8 cellular contexts compared by ENCODE assay signal in genomic region chr14:49867831-49868719, GRCh38. TPM values are rescaled to one million over a fixed set of nuclear protein-coding genes. Genes with fewer than 3 reads are reported as not detected.
DNase-seq lines count a peak whose midpoint lies in the region; ATAC-seq, FAIRE-seq and TF ChIP-seq lines count a peak whose summit lies in the region.

No MANE protein-coding gene starts in this region.

- TF ChIP-seq POLR2A in HepG2 (IDR thresholded peaks at IDR 0.05; ENCODE audit: insufficient read depth in 1 of 2, low read depth in 2 of 2, low read length in 2 of 2): peak; percentile 55 to 66

- no peaks in the 10 kb centered on the region; a peak in 1 of 5 replicates for H3K27me3 ChIP-seq in HepG2 (ENCODE audit: control insufficient read depth in 1 of 2, insufficient read depth in 2 of 2, low read length in 2 of 2)

- no peaks in the 10 kb centered on the region for H3K36me3 ChIP-seq in HepG2 (replicated peaks in 1 of 2; ENCODE audit: control insufficient read depth in 1 of 2, insufficient read depth in 2 of 2, low read length in 2 of 2)

- no peaks in the 10 kb centered on the region for H3K27me3 Mint-ChIP-seq in CD14-positive monocyte (ENCODE audit: low read depth in 3 of 3)
- H3K27me3 Mint-ChIP-seq in activated CD4-positive, alpha-beta T cell treated with anti-CD3 and anti-CD28 coated beads, Interleukin-2, amount 10 ng/mL, durations not matched to agents 7 days and 5 days: no peaks in the 10 kb centered on the region

- BruUV-seq in HepG2 (replicated peaks; lab: Mats Ljungman, UMichigan): no TSS peak

- peak overlapping the region; percentile 84 for H3K9ac ChIP-seq in HepG2 (ENCODE audit: insufficient read depth, low read depth, low read length)

- intact Hi-C loops in CD14-positive monocyte (cut with micrococcal nuclease) (loop anchor here in 1 of 2 donors (5.0 kb wide), 1 partner anchor 169 kb away; no protein-coding TSS in a partner anchor), HepG2 (cut with micrococcal nuclease; ENCODE audit: unreplicated experiment) (loop anchor here (10.0 kb wide), 1 partner anchor 357 kb away; no protein-coding TSS in a partner anchor)

- no peaks in the 10 kb centered on the region for H3K79me2 ChIP-seq in HepG2 (ENCODE audit: insufficient read depth, low read length)

- H3K4me3 ChIP-seq in HepG2 (replicated peaks in 1 of 3; ENCODE audit: insufficient read depth in 1 of 3, low read depth in 2 of 3, low read length in 3 of 3): peak overlapping the region; percentile 79 to 89 (median 84)

- peak overlapping the region; percentile 61 for H3K27ac ChIP-seq in HepG2 (ENCODE audit: extremely low read length, insufficient read depth, low read length)

- in situ Hi-C loops in HepG2 (cut with HindIII; ENCODE audit: extremely low pct_ligation_motif_present, low pct_unique_long_range_greater_than_20kb): loop anchor here (25.0 kb wide), 2 partner anchors 369 to 669 kb away; partner anchors contain the start of genes MAP4K5 and SOS2

- H4K20me1 ChIP-seq in HepG2 (ENCODE audit: insufficient read depth, low read length): no peaks in the 10 kb centered on the region

- H3K4me1 Mint-ChIP-seq in CD14-positive monocyte: peaks cover 32% of the 10 kb centered on the region
- peaks cover 19% of the 10 kb centered on the region for H3K4me1 Mint-ChIP-seq in activated CD4-positive, alpha-beta T cell treated with anti-CD3 and anti-CD28 coated beads, Interleukin-2, amount 10 ng/mL, durations not matched to agents 7 days and 5 days

- CTCF ChIA-PET in activated CD4-positive, alpha-beta T cell treated with anti-CD3 and anti-CD28 coated beads, Interleukin-2, amount 10 ng/mL, durations not matched to agents 7 days and 5 days (lab: Charles Lee): interaction anchor here (0.6 to 10.6 kb wide), 13 partner anchors 9 to 254 kb away, joined by 3 to 130 read pairs (median 4); no protein-coding TSS in a partner anchor
- CTCF ChIA-PET in HepG2 (lab: Yijun Ruan, JAX; ENCODE audit: low intra/inter-chr PET ratio, low total read pairs): interaction anchor here (1.0 kb wide), 1 partner anchor 237 kb away, joined by 3 read pairs; no protein-coding TSS in a partner anchor

- H3K9me3 Mint-ChIP-seq in CD14-positive monocyte: no peaks in the 10 kb centered on the region
- no peaks in the 10 kb centered on the region for H3K9me3 Mint-ChIP-seq in activated CD4-positive, alpha-beta T cell treated with anti-CD3 and anti-CD28 coated beads, Interleukin-2, amount 10 ng/mL, durations not matched to agents 7 days and 5 days

- H2AFZ ChIP-seq in HepG2 (ENCODE audit: low read length): peak overlapping the region; percentile 80

- DNase-seq in CD14-positive monocyte (ENCODE audit: low spot score): peak; percentile 99
- peak; percentile 92 for DNase-seq in NCI-H526 treated with DMSO at 0.1 percent for 48 hours (lab: John Stamatoyannopoulos, UW)
- DNase-seq in activated CD4-positive, alpha-beta T cell treated with anti-CD3 and anti-CD28 coated beads, Interleukin-2, amount 10 ng/mL, durations not matched to agents 7 days and 5 days: peak; percentile 98
- DNase-seq in dedifferentiated amniotic fluid mesenchymal stem cell (ENCODE audit: extremely low spot score): peak; percentile 83
- peak; percentile 82 for DNase-seq in HepG2 (ENCODE audit: low spot score)
- DNase-seq in stimulated activated CD4-positive, alpha-beta T cell treated with anti-CD3 and anti-CD28 coated beads, Interleukin-2, amount 100 ng/mL, for 4 hours (ENCODE audit: low read depth): peak; percentile 96

- H3K36me3 Mint-ChIP-seq in CD14-positive monocyte: no peaks in the 10 kb centered on the region
- H3K36me3 Mint-ChIP-seq in activated CD4-positive, alpha-beta T cell treated with anti-CD3 and anti-CD28 coated beads, Interleukin-2, amount 10 ng/mL, durations not matched to agents 7 days and 5 days (ENCODE audit: low read depth): no peaks in the 10 kb centered on the region

- peak overlapping the region; percentile 97 to 99 (median 98) for H3K27ac Mint-ChIP-seq in CD14-positive monocyte
- peak overlapping the region; percentile 95 for H3K27ac Mint-ChIP-seq in activated CD4-positive, alpha-beta T cell treated with anti-CD3 and anti-CD28 coated beads, Interleukin-2, amount 10 ng/mL, durations not matched to agents 7 days and 5 days

- TF ChIP-seq RAD21 in HepG2 (CRISPR knock-in tag; IDR thresholded peaks at IDR 0.05): no peak

- H3K4me3 Mint-ChIP-seq in CD14-positive monocyte: peak overlapping the region; percentile 87 to 95
- peak overlapping the region; percentile 88 for H3K4me3 Mint-ChIP-seq in activated CD4-positive, alpha-beta T cell treated with anti-CD3 and anti-CD28 coated beads, Interleukin-2, amount 10 ng/mL, durations not matched to agents 7 days and 5 days

- no peaks in the 10 kb centered on the region for H3K9me3 ChIP-seq in HepG2 (ENCODE audit: low read length)

- ATAC-seq in GM19395 (IDR thresholded peaks at IDR 0.05; ENCODE audit: unreplicated experiment) (peak; percentile 83), HG03521 (IDR thresholded peaks at IDR 0.05; ENCODE audit: unreplicated experiment) (peak; percentile 93), HepG2 (peak; percentile 96)

- no peak for TF ChIP-seq CTCF in CD14-positive monocyte (IDR thresholded peaks at IDR 0.05)
- TF ChIP-seq CTCF in HepG2 (CRISPR knock-in tag; IDR thresholded peaks at IDR 0.05): no peak

- H3K4me2 ChIP-seq in HepG2 (ENCODE audit: low read depth, low read length): peak overlapping the region; percentile 98

- peak; percentile 36 for FAIRE-seq in HepG2 (lab: Jason Lieb, UNC)

- 2% methylated on average over 10 of the region's 57 CpGs for WGBS in HepG2 (ENCODE audit: low lambda C conversion rate)

- H3K4me1 ChIP-seq in HepG2 (ENCODE audit: insufficient read depth, low read length): peaks cover 28% of the 10 kb centered on the region

- no peak for TF ChIP-seq EP300 in HepG2 (IDR thresholded peaks at IDR 0.05; ENCODE audit: low read depth in 2 of 2, low read length in 2 of 2)
- no peak for TF ChIP-seq EP300 in HepG2 (CRISPR knock-in tag; IDR thresholded peaks at IDR 0.05; ENCODE audit: borderline replicate concordance)

- POLR2A ChIA-PET in activated CD4-positive, alpha-beta T cell treated with anti-CD3 and anti-CD28 coated beads, Interleukin-2, amount 10 ng/mL, durations not matched to agents 7 days and 5 days (lab: Charles Lee): interaction anchor here (0.6 to 1.5 kb wide), 7 partner anchors 10 to 195 kb away, joined by 3 to 5 read pairs (median 3); partner anchors contain the start of gene ARF6
- POLR2A ChIA-PET in HepG2 (lab: Yijun Ruan, JAX): interaction anchor here (0.6 to 2.0 kb wide), 15 partner anchors 12 to 248 kb away, joined by 3 to 11 read pairs (median 4); partner anchors contain the start of genes NEMF and VCPKMT

RNA-seq across cellular contexts. Expression of gene NEMF, which starts 15.5 kb away (rescaled TPM):
- 10 to 100 TPM; 18.3 to 27.6 TPM for polyA plus RNA-seq in CD14-positive monocyte
- 10 to 100 TPM; 76.7 to 89.1 TPM for total RNA-seq in activated CD4-positive, alpha-beta T cell treated with anti-CD3 and anti-CD28 coated beads, Interleukin-2, amount 10 ng/mL, durations not matched to agents 7 days and 5 days
- total RNA-seq in HepG2 (2016; rRNA removed; fragmentation: Illumina TruSeq; extraction: Trizol): 57.9 and 62.5 TPM in 2 replicates
- 35.7 and 44.4 TPM in 2 replicates for total RNA-seq in HepG2 (2016; cell fraction: cytosol; rRNA removed; fragmentation: Illumina TruSeq; extraction: Trizol; ENCODE audit: low read depth)
- total RNA-seq in HepG2 (2016; cell fraction: insoluble cytoplasmic fraction; rRNA removed; fragmentation: Illumina TruSeq; extraction: Trizol): 59.7 and 63.0 TPM in 2 replicates
- total RNA-seq in HepG2 (2016; cell fraction: membrane; rRNA removed; fragmentation: Illumina TruSeq; extraction: Trizol): 22.3 and 26.0 TPM in 2 replicates
- 91.5 and 98.9 TPM in 2 replicates for total RNA-seq in HepG2 (2016; cell fraction: nucleus; rRNA removed; fragmentation: Illumina TruSeq; extraction: Trizol)
- polyA plus RNA-seq in HepG2 (2011; rRNA removed): 19.9 and 21.3 TPM in 2 replicates
- 6.3 and 8.5 TPM in 2 replicates for polyA plus RNA-seq in HepG2 (2011; cell fraction: cytosol; rRNA removed)
- 36.3 and 47.2 TPM in 2 replicates for polyA plus RNA-seq in HepG2 (2011; cell fraction: nucleus; rRNA removed)
- 21.6 and 25.8 TPM in 2 replicates for polyA plus RNA-seq in HepG2 (2012)
- polyA plus RNA-seq in HepG2 (2016; cell fraction: cytosol; fragmentation: Illumina TruSeq; extraction: Trizol; ENCODE audit: low read depth): 2.7 and 3.3 TPM in 2 replicates
- 58.7 and 61.6 TPM in 2 replicates for polyA plus RNA-seq in HepG2 (2016; cell fraction: insoluble cytoplasmic fraction; fragmentation: Illumina TruSeq; extraction: Trizol; ENCODE audit: low read depth)
- polyA plus RNA-seq in HepG2 (2016; cell fraction: membrane; fragmentation: Illumina TruSeq; extraction: Trizol; ENCODE audit: low read depth): 5.6 TPM in 2 replicates
- polyA plus RNA-seq in HepG2 (2016; cell fraction: nucleus; fragmentation: Illumina TruSeq; extraction: Trizol; ENCODE audit: insufficient read depth, low read depth): 92.9 and 120 TPM in 2 replicates
- 21.7 and 46.2 TPM in 2 replicates for polyA minus RNA-seq in HepG2 (2011; rRNA and poly(A)+ RNA removed; ENCODE audit: low replicate concordance)
- polyA minus RNA-seq in HepG2 (2011; cell fraction: cytosol; rRNA and poly(A)+ RNA removed): 16.4 and 23.0 TPM in 2 replicates
- polyA minus RNA-seq in HepG2 (2011; cell fraction: nucleus; rRNA and poly(A)+ RNA removed): 222 and 226 TPM in 2 replicates

RNA-seq across cellular contexts. Expression of gene ARF6, which starts 24.8 kb away (rescaled TPM):
- polyA plus RNA-seq in CD14-positive monocyte (100 to 1,000 TPM; 120 to 136 TPM), HepG2 (2011; rRNA removed) (12.7 and 13.6 TPM in 2 replicates)
- total RNA-seq in activated CD4-positive, alpha-beta T cell treated with anti-CD3 and anti-CD28 coated beads, Interleukin-2, amount 10 ng/mL, durations not matched to agents 7 days and 5 days: 100 to 1,000 TPM; 160 to 165 TPM
- 31.9 and 36.1 TPM in 2 replicates for total RNA-seq in HepG2 (2016; rRNA removed; fragmentation: Illumina TruSeq; extraction: Trizol)
- 9.3 and 12.2 TPM in 2 replicates for total RNA-seq in HepG2 (2016; cell fraction: cytosol; rRNA removed; fragmentation: Illumina TruSeq; extraction: Trizol; ENCODE audit: low read depth)
- total RNA-seq in HepG2 (2016; cell fraction: insoluble cytoplasmic fraction; rRNA removed; fragmentation: Illumina TruSeq; extraction: Trizol): 35.0 TPM in 2 replicates
- total RNA-seq in HepG2 (2016; cell fraction: membrane; rRNA removed; fragmentation: Illumina TruSeq; extraction: Trizol): 33.5 and 36.6 TPM in 2 replicates
- 18.8 and 19.2 TPM in 2 replicates for total RNA-seq in HepG2 (2016; cell fraction: nucleus; rRNA removed; fragmentation: Illumina TruSeq; extraction: Trizol)
- polyA plus RNA-seq in HepG2 (2011; cell fraction: cytosol; rRNA removed): 10.4 and 11.2 TPM in 2 replicates
- 8.5 TPM in 2 replicates for polyA plus RNA-seq in HepG2 (2011; cell fraction: nucleus; rRNA removed)
- polyA plus RNA-seq in HepG2 (2012): 22.3 and 22.4 TPM in 2 replicates
- 7.1 and 10.0 TPM in 2 replicates for polyA plus RNA-seq in HepG2 (2016; cell fraction: cytosol; fragmentation: Illumina TruSeq; extraction: Trizol; ENCODE audit: low read depth)
- 45.6 and 46.6 TPM in 2 replicates for polyA plus RNA-seq in HepG2 (2016; cell fraction: insoluble cytoplasmic fraction; fragmentation: Illumina TruSeq; extraction: Trizol; ENCODE audit: low read depth)
- 20.3 and 27.1 TPM in 2 replicates for polyA plus RNA-seq in HepG2 (2016; cell fraction: membrane; fragmentation: Illumina TruSeq; extraction: Trizol; ENCODE audit: low read depth)
- polyA plus RNA-seq in HepG2 (2016; cell fraction: nucleus; fragmentation: Illumina TruSeq; extraction: Trizol; ENCODE audit: insufficient read depth, low read depth): 31.2 and 33.5 TPM in 2 replicates
- 13.8 and 26.7 TPM in 2 replicates for polyA minus RNA-seq in HepG2 (2011; rRNA and poly(A)+ RNA removed; ENCODE audit: low replicate concordance)
- polyA minus RNA-seq in HepG2 (2011; cell fraction: cytosol; rRNA and poly(A)+ RNA removed): 9.2 and 10.8 TPM in 2 replicates
- 10.3 and 10.9 TPM in 2 replicates for polyA minus RNA-seq in HepG2 (2011; cell fraction: nucleus; rRNA and poly(A)+ RNA removed)

Comparison
In these comparisons a context has a peak if more than half of its experiments do, and no peak if none do; other contexts are left out.
1. Peak in every context shown above with its lines: DNase-seq, ATAC-seq, H3K4me3 ChIP-seq and H3K27ac ChIP-seq.